In genomic region chr12:124901003-124901402, GRCh38 we compare ENCODE assay signal across 26 cellular contexts. TPM values are rescaled to one million over a fixed set of nuclear protein-coding genes. Genes with fewer than 3 reads are reported as not detected.
A peak's percentile ranks its signal among the peaks of the same experiment; 100 is the strongest.
DNase-seq lines count a peak whose midpoint lies in the region; FAIRE-seq and TF ChIP-seq lines count a peak whose summit lies in the region.
"Had no signal": no experiment of that assay in that cellular context is flagged by ENCODE, and none has a peak within 500 bp of the region (broad histone marks: within the 10 kb centered on the region; RNA-seq: fewer than 3 reads in every experiment).

No MANE protein-coding gene starts in this region.

- H3K4me3 ChIP-seq in MG63 (no peak overlapping the region), small intestine (ENCODE audit: low read depth in 1 of 2, low read length in 2 of 2) (no peak overlapping the region)
- no peak overlapping the region for H3K4me3 ChIP-seq in effector memory CD4-positive, alpha-beta T cell (ENCODE audit: insufficient read depth, low read depth, low read length, poor library complexity, severe bottlenecking)
- H3K4me3 ChIP-seq: heart right ventricle, SJSA1, tibial artery had no signal

- WGBS in small intestine, 3 donors: 27 to 56% (median 43%) methylated on average over 3 of the region's 3 CpGs

- POLR2A ChIA-PET in RWPE1 (lab: Yijun Ruan, JAX; ENCODE audit: low non-redundant PET) (interaction anchor here (0.6 kb wide), 1 partner anchor 180 kb away, joined by 4 read pairs; no protein-coding TSS in a partner anchor), HEK293T (lab: Yijun Ruan, JAX) (interaction anchor here (0.9 to 1.7 kb wide), 3 partner anchors 14 to 22 kb away, joined by 3 to 6 read pairs (median 4); partner anchors contain the start of gene UBC)

- FAIRE-seq in small intestine (lab: Jason Lieb, UNC): no peak
- FAIRE-seq: bronchial epithelial cell, colon had no signal

- H3K27ac ChIP-seq in RWPE1: peak overlapping the region; percentile 65
- no peak overlapping the region for H3K27ac ChIP-seq in small intestine (ENCODE audit: low read depth in 1 of 2, low read length in 1 of 2)
- H3K27ac ChIP-seq in effector memory CD4-positive, alpha-beta T cell (ENCODE audit: insufficient read depth, low read length, poor library complexity, severe bottlenecking): no peak overlapping the region
- H3K27ac ChIP-seq: foreskin keratinocyte, heart right ventricle, SJSA1, tibial artery, VCaP had no signal

- H3K4me1 ChIP-seq in small intestine (ENCODE audit: control insufficient read depth in 2 of 2, insufficient read depth in 1 of 2, low read depth in 1 of 2, low read length in 1 of 2): peaks cover 0 to 7% of the 10 kb centered on the region in 2 donors
- H3K4me1 ChIP-seq in effector memory CD4-positive, alpha-beta T cell (ENCODE audit: control insufficient read depth, insufficient read depth, low read length, poor library complexity, severe bottlenecking): no peaks in the 10 kb centered on the region
- H3K4me1 ChIP-seq: foreskin keratinocyte had no signal

- DNase-seq in ELR (ENCODE audit: low read depth) (peak; percentile 30), MG63 (peak; percentile 54), RWPE1 (ENCODE audit: low spot score) (no peak), small intestine (peak; percentile 44), HEK293T (ENCODE audit: extremely low spot score) (no peak), NAMALWA (ENCODE audit: low spot score) (no peak)
- DNase-seq in effector memory CD4-positive, alpha-beta T cell: no peak
- DNase-seq: activated CD4-positive, alpha-beta T cell treated with anti-CD3 and anti-CD28 coated beads, Interleukin-2, amount 10 ng/mL, durations not matched to agents 24 days and 14 days; activated CD8-positive, alpha-beta memory T cell treated with anti-CD3 and anti-CD28 coated beads, Interleukin-2, amount 10 ng/mL, durations not matched to agents 7 days and 5 days; activated naive CD4-positive, alpha-beta T cell treated with anti-CD3 and anti-CD28 coated beads, Interleukin-2, amount 50 U/mL, for 16 hours; amygdala; DMS79; foreskin keratinocyte; H7; heart right ventricle; left cardiac atrium; NCI-H1048; NCI-H187 treated with DMSO at 0.1 percent for 48 hours; NCI-H82; stimulated activated naive CD8-positive, alpha-beta T cell treated with anti-CD3 and anti-CD28 coated beads, Interleukin-15, amount 100 ng/mL, for 72 hours; T-helper 2 cell; tibial artery had no signal

- H3K9me3 ChIP-seq in MG63 (no peaks in the 10 kb centered on the region), small intestine (ENCODE audit: control insufficient read depth, low read depth) (no peaks in the 10 kb centered on the region)
- H3K9me3 ChIP-seq in effector memory CD4-positive, alpha-beta T cell (ENCODE audit: control insufficient read depth, low read length): no peaks in the 10 kb centered on the region
- H3K9me3 ChIP-seq: heart right ventricle, SJSA1, tibial artery had no signal

- no peaks in the 10 kb centered on the region for H3K27me3 ChIP-seq in MG63
- no peaks in the 10 kb centered on the region for H3K27me3 ChIP-seq in small intestine (ENCODE audit: control insufficient read depth in 2 of 2, insufficient read depth in 2 of 2, low read length in 2 of 2)
- H3K27me3 ChIP-seq in effector memory CD4-positive, alpha-beta T cell (replicated peaks; ENCODE audit: control insufficient read depth, insufficient read depth, low read length, poor library complexity, severe bottlenecking): no peaks in the 10 kb centered on the region
- H3K27me3 ChIP-seq: foreskin keratinocyte, heart right ventricle, SJSA1, tibial artery had no signal

- CTCF ChIA-PET in RWPE1 (lab: Yijun Ruan, JAX): interaction anchor here (1.1 kb wide), 1 partner anchor 39 kb away, joined by 3 read pairs; no protein-coding TSS in a partner anchor
- CTCF ChIA-PET in HEK293T (lab: Yijun Ruan, JAX): interaction anchor here (1.2 kb wide), 1 partner anchor 31 kb away, joined by 6 read pairs; no protein-coding TSS in a partner anchor

- no peak for TF ChIP-seq CTCF in RWPE1 (conservative IDR thresholded peaks at IDR 0.05; ENCODE audit: low read depth)

- no peaks in the 10 kb centered on the region for H3K36me3 ChIP-seq in MG63
- no peaks in the 10 kb centered on the region for H3K36me3 ChIP-seq in small intestine (ENCODE audit: control insufficient read depth in 2 of 2, insufficient read depth in 2 of 2, low read length in 2 of 2)
- H3K36me3 ChIP-seq in effector memory CD4-positive, alpha-beta T cell (ENCODE audit: control insufficient read depth, insufficient read depth, low read length): no peaks in the 10 kb centered on the region
- H3K36me3 ChIP-seq: heart right ventricle, SJSA1, tibial artery had no signal

TF ChIP-seq in HEK293T, 16 proteins besides CTCF, POLR2A, EP300 and RAD21:
- no peak for TF ChIP-seq ZNF384 (IDR thresholded peaks at IDR 0.05)
- TF ChIP-seq FOXK2 (IDR thresholded peaks at IDR 0.05): no peak
- no peak for TF ChIP-seq PKNOX1 (IDR thresholded peaks at IDR 0.05)
- TF ChIP-seq SUZ12 (IDR thresholded peaks at IDR 0.05): no peak
- no peak for TF ChIP-seq SP1 (IDR thresholded peaks at IDR 0.05)
- no peak for TF ChIP-seq ARNT (IDR thresholded peaks at IDR 0.05)
- TF ChIP-seq CTBP1 (IDR thresholded peaks at IDR 0.05; ENCODE audit: borderline replicate concordance): no peak
- no peak for TF ChIP-seq TARDBP (IDR thresholded peaks at IDR 0.05)
- TF ChIP-seq FOXA1 (IDR thresholded peaks at IDR 0.05): no peak
- no peak for TF ChIP-seq BHLHE40 (IDR thresholded peaks at IDR 0.05; ENCODE audit: borderline replicate concordance)
- TF ChIP-seq LEF1 (IDR thresholded peaks at IDR 0.05; ENCODE audit: borderline replicate concordance): no peak

RNA-seq across cellular contexts. Expression of gene UBC, which starts 13.4 kb away (rescaled TPM):
- 1,042 and 1,166 TPM in 2 replicates for total RNA-seq in MG63 (2014; rRNA removed; shearing (Covaris generic); ENCODE audit: low replicate concordance)
- polyA plus RNA-seq in small intestine: 1,000 to 10,000 TPM in 2 of 3 donors, 100 to 1,000 TPM in 1; 806 to 1,948 (median 1,527) TPM

RNA-seq across cellular contexts. Expression of gene SCARB1, which starts 37.3 kb away (rescaled TPM):
- total RNA-seq in MG63 (2014; rRNA removed; shearing (Covaris generic); ENCODE audit: low replicate concordance): 35.4 and 66.8 TPM in 2 replicates
- 100 to 1,000 TPM in 2 of 3 donors, 10 to 100 TPM in 1; 41.9 to 230 (median 181) TPM for polyA plus RNA-seq in small intestine

Comparison
In these comparisons a context has a peak if more than half of its experiments do, and no peak if none do; other contexts are left out.
1. DNase-seq: peak in ELR (single experiment), MG63 (single experiment) and small intestine (single experiment); none in RWPE1 (single experiment), HEK293T (single experiment), effector memory CD4-positive, alpha-beta T cell (0 of 3) and NAMALWA (single experiment).